8 cellular contexts compared by ENCODE assay signal in the genomic region with DNA sequence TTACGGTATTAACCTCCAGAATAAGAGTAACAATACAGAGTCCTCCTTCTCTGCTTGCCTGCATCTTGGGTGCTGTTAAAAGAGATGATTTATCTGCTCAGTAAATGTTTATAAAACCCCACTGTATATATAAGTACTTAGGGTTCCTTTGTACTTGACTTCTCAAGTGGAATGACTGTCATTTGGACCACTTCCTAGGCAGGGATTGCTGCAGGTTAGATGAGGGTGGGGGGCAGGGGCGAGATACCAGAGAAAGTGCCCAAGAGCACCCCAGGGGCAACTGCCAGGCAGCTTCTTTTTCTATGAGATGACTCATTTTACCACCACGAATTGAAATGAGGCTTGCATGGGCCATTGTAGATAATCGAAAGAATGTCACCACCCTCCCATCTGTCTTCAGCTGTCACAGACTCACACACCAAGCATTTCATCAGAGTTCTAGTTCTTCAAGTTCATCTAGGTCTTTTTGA.
DNase-seq lines count a peak whose midpoint lies in the region; ATAC-seq and TF ChIP-seq lines count a peak whose summit lies in the region.

No MANE protein-coding gene starts in this region.

- no peak for TF ChIP-seq CTCF in SK-N-SH (IDR thresholded peaks at IDR 0.05)

- H3K27ac ChIP-seq in SK-N-SH (ENCODE audit: low read depth in 2 of 2, low read length in 1 of 2) = peak overlapping the region; percentile 31 to 62; a peak in 3 of 4 replicates

- peak overlapping the region in 1 of 2 experiments; percentile 7; a peak in 1 of 4 replicates for H3K4me3 ChIP-seq in SK-N-SH (ENCODE audit: low read depth in 2 of 2, low read length in 1 of 2)

- CTCF ChIA-PET in SK-N-SH (lab: Yijun Ruan, JAX) = interaction anchor here (1.0 to 1.9 kb wide), 6 partner anchors 8 to 125 kb away, joined by 3 to 8 read pairs (median 4); no protein-coding TSS in a partner anchor

- peaks cover 28% of the 10 kb centered on the region for H3F3A ChIP-seq in SK-N-SH (replicated peaks; ENCODE audit: insufficient read depth)

- no peaks in the 10 kb centered on the region for H3K9me3 ChIP-seq in SK-N-SH

- H3K79me2 ChIP-seq in SK-N-SH (ENCODE audit: insufficient read depth) = peaks cover 98% of the 10 kb centered on the region

- H3K4me1 ChIP-seq in SK-N-SH (ENCODE audit: control insufficient read depth in 1 of 2, insufficient read depth in 2 of 2, low read depth in 1 of 2, low read length in 1 of 2) = peaks cover 33 to 35% of the 10 kb centered on the region in 2 experiments; a peak in 3 of 4 replicates

- WGBS in SK-N-SH (ENCODE audit: low lambda C conversion rate) = 27% methylated on average over 4 of the region's 4 CpGs

- no peak for ATAC-seq in HG02610 (IDR thresholded peaks at IDR 0.05; ENCODE audit: unreplicated experiment)

- H3K9ac ChIP-seq in SK-N-SH = no peak overlapping the region

- peaks cover 13 to 23% of the 10 kb centered on the region in 2 experiments for H3K36me3 ChIP-seq in SK-N-SH (replicated peaks in 1 of 2; ENCODE audit: control insufficient read depth in 1 of 2, insufficient read depth in 2 of 2, low read length in 1 of 2)

- no peak for TF ChIP-seq RAD21 in SK-N-SH (IDR thresholded peaks at IDR 0.05; ENCODE audit: low read length)

- TF ChIP-seq EP300 in SK-N-SH (IDR thresholded peaks at IDR 0.05; ENCODE audit: borderline replicate concordance in 1 of 2, low read depth in 1 of 2, low read length in 1 of 2) = peak in 1 of 2 experiments; percentile 86; a peak in 1 of 4 replicates

- no peak overlapping the region for H2AFZ ChIP-seq in SK-N-SH (ENCODE audit: low read depth)

- no peaks in the 10 kb centered on the region for H3K27me3 ChIP-seq in SK-N-SH (ENCODE audit: insufficient read depth)

- peak overlapping the region; percentile 32 for H3K4me2 ChIP-seq in SK-N-SH

- peak; percentile 18 for DNase-seq in COLO668 (lab: John Stamatoyannopoulos, UW; ENCODE audit: unreplicated experiment)
- DNase-seq in GOT3 (lab: John Stamatoyannopoulos, UW) = peak; percentile 31
- DNase-seq in SK-N-SH = no peak
- DNase-seq in kidney glomerular epithelial cell (lab: John Stamatoyannopoulos, UW) = peak; percentile 100
- DNase-seq in NK-92 (lab: John Stamatoyannopoulos, UW; ENCODE audit: unreplicated experiment) = no peak
- no peak for DNase-seq in epidermal melanocyte (ENCODE audit: insufficient read length, low spot score)
- no peak for DNase-seq in stimulated activated CD4-positive, alpha-beta T cell treated with anti-CD3 and anti-CD28 coated beads, Interleukin-4, amount 100 ng/mL, for 1 hour

- no peaks in the 10 kb centered on the region for H3K9me2 ChIP-seq in SK-N-SH

- POLR2A ChIA-PET in SK-N-SH (lab: Yijun Ruan, JAX) = interaction anchor here (1.0 kb wide), 1 partner anchor 42 kb away, joined by 3 read pairs; no protein-coding TSS in a partner anchor

- peaks cover 77% of the 10 kb centered on the region for H4K20me1 ChIP-seq in SK-N-SH (ENCODE audit: insufficient read depth)

TF ChIP-seq in SK-N-SH, 30 proteins besides CTCF, POLR2A, EP300 and RAD21:
- TF ChIP-seq TEAD4 (IDR thresholded peaks at IDR 0.05; ENCODE audit: borderline replicate concordance, insufficient read depth) (peak; percentile 91), RXRA (IDR thresholded peaks at IDR 0.05; ENCODE audit: borderline replicate concordance, low read depth) (peak; percentile 81), POLR2AphosphoS5 (IDR thresholded peaks at IDR 0.05; ENCODE audit: low read depth, low read length) (peak; percentile 65), TAF1 (IDR thresholded peaks at IDR 0.05; ENCODE audit: borderline replicate concordance, low read depth, low read length) (no peak), YY1 (IDR thresholded peaks at IDR 0.05; ENCODE audit: low read depth) (no peak), FOXJ3 (CRISPR knock-in tag; IDR thresholded peaks at IDR 0.05) (no peak), JUND (IDR thresholded peaks at IDR 0.05) (peak; percentile 92), NRF1 (IDR thresholded peaks at IDR 0.05; ENCODE audit: low read depth, low read length) (no peak), NFIC (IDR thresholded peaks at IDR 0.05; ENCODE audit: borderline replicate concordance) (peak; percentile 81), FOSL2 (IDR thresholded peaks at IDR 0.05; ENCODE audit: borderline replicate concordance, low read depth) (peak; percentile 98), TCF12 (IDR thresholded peaks at IDR 0.05) (peak; percentile 89), PBX3 (IDR thresholded peaks at IDR 0.05) (peak; percentile 98), EZH2phosphoT487 (IDR thresholded peaks at IDR 0.05; ENCODE audit: borderline replicate concordance, low read depth) (no peak), RFX5 (IDR thresholded peaks at IDR 0.05; ENCODE audit: low read length) (no peak), SIN3A (IDR thresholded peaks at IDR 0.05; ENCODE audit: borderline replicate concordance, low read depth, low read length) (peak; percentile 44; the same call in 1 of the 2 replicates), SMC3 (IDR thresholded peaks at IDR 0.05; ENCODE audit: low read depth, low read length) (no peak), FOXM1 (IDR thresholded peaks at IDR 0.05; ENCODE audit: low read depth) (no peak), ELF1 (IDR thresholded peaks at IDR 0.05) (no peak), IRF3 (IDR thresholded peaks at IDR 0.05; ENCODE audit: low read depth, low read length) (no peak), GABPA (IDR thresholded peaks at IDR 0.05; ENCODE audit: low read depth) (no peak), RCOR1 (IDR thresholded peaks at IDR 0.05; ENCODE audit: low read length) (no peak)
- TF ChIP-seq, protein P1, sequence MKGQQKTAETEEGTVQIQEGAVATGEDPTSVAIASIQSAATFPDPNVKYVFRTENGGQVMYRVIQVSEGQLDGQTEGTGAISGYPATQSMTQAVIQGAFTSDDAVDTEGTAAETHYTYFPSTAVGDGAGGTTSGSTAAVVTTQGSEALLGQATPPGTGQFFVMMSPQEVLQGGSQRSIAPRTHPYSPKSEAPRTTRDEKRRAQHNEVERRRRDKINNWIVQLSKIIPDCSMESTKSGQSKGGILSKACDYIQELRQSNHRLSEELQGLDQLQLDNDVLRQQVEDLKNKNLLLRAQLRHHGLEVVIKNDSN (IDR thresholded peaks at IDR 0.05; ENCODE audit: borderline replicate concordance, low read depth) = no peak
- TF ChIP-seq, protein P2, sequence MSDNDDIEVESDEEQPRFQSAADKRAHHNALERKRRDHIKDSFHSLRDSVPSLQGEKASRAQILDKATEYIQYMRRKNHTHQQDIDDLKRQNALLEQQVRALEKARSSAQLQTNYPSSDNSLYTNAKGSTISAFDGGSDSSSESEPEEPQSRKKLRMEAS (IDR thresholded peaks at IDR 0.05; ENCODE audit: low read depth) = peak; percentile 15; the same call in 1 of the 2 replicates
- TF ChIP-seq, protein P3, sequence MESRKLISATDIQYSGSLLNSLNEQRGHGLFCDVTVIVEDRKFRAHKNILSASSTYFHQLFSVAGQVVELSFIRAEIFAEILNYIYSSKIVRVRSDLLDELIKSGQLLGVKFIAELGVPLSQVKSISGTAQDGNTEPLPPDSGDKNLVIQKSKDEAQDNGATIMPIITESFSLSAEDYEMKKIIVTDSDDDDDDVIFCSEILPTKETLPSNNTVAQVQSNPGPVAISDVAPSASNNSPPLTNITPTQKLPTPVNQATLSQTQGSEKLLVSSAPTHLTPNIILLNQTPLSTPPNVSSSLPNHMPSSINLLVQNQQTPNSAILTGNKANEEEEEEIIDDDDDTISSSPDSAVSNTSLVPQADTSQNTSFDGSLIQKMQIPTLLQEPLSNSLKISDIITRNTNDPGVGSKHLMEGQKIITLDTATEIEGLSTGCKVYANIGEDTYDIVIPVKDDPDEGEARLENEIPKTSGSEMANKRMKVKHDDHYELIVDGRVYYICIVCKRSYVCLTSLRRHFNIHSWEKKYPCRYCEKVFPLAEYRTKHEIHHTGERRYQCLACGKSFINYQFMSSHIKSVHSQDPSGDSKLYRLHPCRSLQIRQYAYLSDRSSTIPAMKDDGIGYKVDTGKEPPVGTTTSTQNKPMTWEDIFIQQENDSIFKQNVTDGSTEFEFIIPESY (IDR thresholded peaks at IDR 0.05; ENCODE audit: borderline replicate concordance, low read depth) = peak; percentile 66; the same call in 1 of the 2 replicates

Comparison
In these comparisons a context has a peak if more than half of its experiments do, and no peak if none do; other contexts are left out.
1. DNase-seq: peak in COLO668 (single experiment), GOT3 (single experiment) and kidney glomerular epithelial cell (single experiment); none in SK-N-SH (single experiment), NK-92 (single experiment), epidermal melanocyte (single experiment) and stimulated activated CD4-positive, alpha-beta T cell treated with anti-CD3 and anti-CD28 coated beads, Interleukin-4, amount 100 ng/mL, for 1 hour (single experiment).